In the genomic region with DNA sequence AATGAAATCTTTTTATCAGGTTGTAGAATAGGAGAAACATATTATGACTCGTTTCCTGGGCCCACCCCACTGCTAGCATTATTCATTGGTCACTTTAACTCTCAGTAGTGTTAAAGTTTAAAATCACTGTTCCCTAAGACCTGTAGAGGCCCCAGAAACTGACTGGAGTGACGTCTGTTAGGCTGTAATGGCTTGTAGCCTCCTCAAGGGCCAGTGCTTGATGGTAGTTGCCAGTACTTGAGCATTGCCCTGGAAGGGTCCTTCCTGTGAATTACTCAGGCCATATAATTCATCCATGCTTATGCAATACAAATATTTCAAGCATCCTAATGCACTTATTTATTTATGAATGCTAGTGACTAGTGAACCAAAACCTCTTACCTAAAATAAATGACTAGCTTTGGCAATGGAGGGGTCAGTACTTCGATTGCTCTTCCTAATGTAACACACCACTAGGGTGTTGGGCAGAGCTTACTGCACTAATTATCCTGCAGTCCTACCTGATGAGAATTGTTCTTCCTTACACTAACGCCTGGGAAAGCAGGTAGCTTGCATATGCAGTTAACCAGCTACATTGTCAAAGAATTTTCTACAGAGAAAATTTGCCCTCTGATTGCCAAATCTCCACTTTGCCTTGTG, we compare ENCODE assay signal across 9 cellular contexts. TPM values are rescaled to one million over a fixed set of nuclear protein-coding genes. Genes with fewer than 3 reads are reported as not detected.
DNase-seq lines count a peak whose midpoint lies in the region; ATAC-seq and TF ChIP-seq lines count a peak whose summit lies in the region.
"Had no signal": no experiment of that assay in that cellular context is flagged by ENCODE, and none has a peak within 500 bp of the region (broad histone marks: within the 10 kb centered on the region; RNA-seq: fewer than 3 reads in every experiment).

No MANE protein-coding gene starts in this region.

- H3K4me1 Mint-ChIP-seq in stimulated activated naive CD8-positive, alpha-beta T cell treated with anti-CD3 and anti-CD28 coated beads, Interleukin-15, Interleukin-2, amounts not matched to agents 100 ng/mL and 50 ng/mL, for 24 hours (ENCODE audit: low read depth): peaks cover 100% of the 10 kb centered on the region

- H3K4me3 ChIP-seq in SU-DHL-6 (ENCODE audit: insufficient read depth, low read length, poor library complexity, severe bottlenecking): peak overlapping the region; percentile 22

- H3K27ac ChIP-seq in SU-DHL-6 (ENCODE audit: low read depth, low read length) (peak overlapping the region; percentile 99), foreskin keratinocyte (no peak overlapping the region)

- ATAC-seq in stimulated activated naive CD8-positive, alpha-beta T cell treated with anti-CD3 and anti-CD28 coated beads, Interleukin-15, Interleukin-2, amounts not matched to agents 100 U/mL and 50 U/mL, for 24 hours: no peak
- ATAC-seq in foreskin keratinocyte (peak; percentile 12), left lobe of liver (no peak)

- H3K9me3 Mint-ChIP-seq in stimulated activated naive CD8-positive, alpha-beta T cell treated with anti-CD3 and anti-CD28 coated beads, Interleukin-15, Interleukin-2, amounts not matched to agents 100 ng/mL and 50 ng/mL, for 24 hours: no peaks in the 10 kb centered on the region

- H4K20me1 ChIP-seq in SU-DHL-6 (ENCODE audit: low read depth, low read length): no peaks in the 10 kb centered on the region

- H3K9ac ChIP-seq in SU-DHL-6 (ENCODE audit: low read length): peak overlapping the region; percentile 68

- no peak overlapping the region for H2AFZ ChIP-seq in SU-DHL-6 (ENCODE audit: low read depth, low read length, severe bottlenecking)

- H3K9me2 ChIP-seq in SU-DHL-6 (replicated peaks; ENCODE audit: insufficient read depth, low read length): no peaks in the 10 kb centered on the region

- no peaks in the 10 kb centered on the region for H3K27me3 Mint-ChIP-seq in stimulated activated naive CD8-positive, alpha-beta T cell treated with anti-CD3 and anti-CD28 coated beads, Interleukin-15, Interleukin-2, amounts not matched to agents 100 ng/mL and 50 ng/mL, for 24 hours

- no peaks in the 10 kb centered on the region for H3K36me3 Mint-ChIP-seq in stimulated activated naive CD8-positive, alpha-beta T cell treated with anti-CD3 and anti-CD28 coated beads, Interleukin-15, Interleukin-2, amounts not matched to agents 100 ng/mL and 50 ng/mL, for 24 hours (ENCODE audit: low read depth)

- DNase-seq in stimulated activated naive CD8-positive, alpha-beta T cell treated with anti-CD3 and anti-CD28 coated beads, Interleukin-15, Interleukin-2, amounts not matched to agents 100 U/mL and 50 U/mL, for 24 hours: no peak
- no peak for DNase-seq in foreskin keratinocyte
- no peak for DNase-seq in D341Med (ENCODE audit: low spot score)
- DNase-seq in NCI-H1417 (lab: John Stamatoyannopoulos, UW): no peak
- DNase-seq in left lobe of liver (ENCODE audit: low spot score): no peak
- DNase-seq in amniotic stem cell (lab: John Stamatoyannopoulos, UW): no peak
- DNase-seq: NCI-H2081 had no signal

- H3K27me3 ChIP-seq in SU-DHL-6 (ENCODE audit: low read length): no peaks in the 10 kb centered on the region
- no peaks in the 10 kb centered on the region for H3K27me3 ChIP-seq in foreskin keratinocyte

- no peaks in the 10 kb centered on the region for H3K9me3 ChIP-seq in SU-DHL-6 (ENCODE audit: insufficient read depth, low read length)

- H3K4me1 ChIP-seq in foreskin keratinocyte: peaks cover 23% of the 10 kb centered on the region

- no peak for TF ChIP-seq CTCF in SU-DHL-6 (IDR thresholded peaks at IDR 0.05; ENCODE audit: insufficient read depth, low read length, poor library complexity, severe bottlenecking)
- peak; percentile 24 for TF ChIP-seq CTCF in foreskin keratinocyte (conservative IDR thresholded peaks at IDR 0.05)

- H3K4me3 Mint-ChIP-seq in stimulated activated naive CD8-positive, alpha-beta T cell treated with anti-CD3 and anti-CD28 coated beads, Interleukin-15, Interleukin-2, amounts not matched to agents 100 ng/mL and 50 ng/mL, for 24 hours: peak overlapping the region; percentile 80

- H3K4me2 ChIP-seq in SU-DHL-6 (ENCODE audit: low read depth, low read length, poor library complexity, severe bottlenecking): peak overlapping the region; percentile 82

- H3K36me3 ChIP-seq in SU-DHL-6 (ENCODE audit: low read length): no peaks in the 10 kb centered on the region

- H3F3A ChIP-seq in SU-DHL-6 (ENCODE audit: insufficient read depth): peaks cover 77% of the 10 kb centered on the region

- H3K79me2 ChIP-seq in SU-DHL-6 (ENCODE audit: insufficient read depth, low read length): peaks cover 50% of the 10 kb centered on the region

- peak overlapping the region; percentile 97 for H3K27ac Mint-ChIP-seq in stimulated activated naive CD8-positive, alpha-beta T cell treated with anti-CD3 and anti-CD28 coated beads, Interleukin-15, Interleukin-2, amounts not matched to agents 100 ng/mL and 50 ng/mL, for 24 hours

RNA-seq across cellular contexts. Expression of gene ARHGAP25, which starts 31.2 kb away (rescaled TPM):
- 17.5 and 19.6 TPM in 2 replicates for total RNA-seq in foreskin keratinocyte
- 15.6 and 15.7 TPM in 2 replicates for polyA plus RNA-seq in foreskin keratinocyte
- 4.7 TPM for total RNA-seq in left lobe of liver
